ENCODE assay signal across 2 cellular contexts in the genomic region with DNA sequence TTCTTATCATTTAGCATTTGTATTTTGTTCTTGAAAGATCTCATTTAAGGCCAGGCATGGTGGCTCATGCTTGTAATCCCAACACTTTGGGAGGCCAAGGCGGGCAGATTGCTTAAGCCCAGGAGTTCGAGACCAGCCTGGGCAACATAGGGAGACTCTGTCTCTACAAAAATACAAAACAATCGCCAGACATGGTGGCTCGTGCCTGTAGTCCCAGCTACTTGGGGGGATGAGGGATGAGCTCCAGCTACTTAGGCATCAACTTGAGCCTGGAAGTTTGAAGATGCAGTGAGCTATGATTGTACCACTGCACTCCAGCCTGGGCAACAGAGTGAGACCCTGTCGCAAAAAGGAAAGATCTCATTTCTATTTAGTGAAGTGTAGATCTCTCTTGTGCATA. TPM values are rescaled to one million over a fixed set of nuclear protein-coding genes. Genes with fewer than 3 reads are reported as not detected.
"Had no signal": no experiment of that assay in that cellular context is flagged by ENCODE, and none has a peak within 500 bp of the region (broad histone marks: within the 10 kb centered on the region; RNA-seq: fewer than 3 reads in every experiment).

No MANE protein-coding gene starts in this region.

RNA-seq across cellular contexts. Expression of a gene that starts 12.9 kb away (rescaled TPM):
- total RNA-seq: SJSA1 had no signal
- polyA plus RNA-seq: SK-N-SH had no signal
